18 cellular contexts compared by ENCODE assay signal in the genomic region with DNA sequence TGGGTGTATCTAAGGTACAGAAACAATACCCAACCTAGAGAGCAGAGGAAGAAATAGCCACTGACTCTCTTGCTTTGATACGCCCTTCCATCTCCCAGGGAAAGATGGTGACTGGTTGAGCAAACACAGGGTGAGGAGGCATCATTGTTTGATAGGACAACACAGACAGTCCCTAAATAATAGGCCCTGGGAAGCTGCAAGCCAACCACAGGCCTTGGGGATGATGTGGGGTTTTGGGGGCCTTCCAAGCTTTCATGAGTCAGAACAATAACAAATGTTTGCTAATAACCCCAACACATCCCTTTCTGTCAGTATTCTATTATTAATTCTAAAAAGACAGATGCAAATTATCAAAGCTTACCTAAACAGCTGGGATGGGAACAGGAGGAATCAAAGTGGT. TPM values are rescaled to one million over a fixed set of nuclear protein-coding genes. Genes with fewer than 3 reads are reported as not detected.
A peak's percentile ranks its signal among the peaks of the same experiment; 100 is the strongest.
DNase-seq lines count a peak whose midpoint lies in the region; ATAC-seq, FAIRE-seq and TF ChIP-seq lines count a peak whose summit lies in the region.
"Had no signal": no experiment of that assay in that cellular context is flagged by ENCODE, and none has a peak within 500 bp of the region (broad histone marks: within the 10 kb centered on the region; RNA-seq: fewer than 3 reads in every experiment).

No MANE protein-coding gene starts in this region.

- H2BK120ac ChIP-seq in mesenchymal stem cell (ENCODE audit: low read depth, low read length), result no peak overlapping the region

- H2BK15ac ChIP-seq in mesenchymal stem cell (ENCODE audit: low read depth, poor library complexity, severe bottlenecking), result peak overlapping the region; percentile 54

- 100% methylated on average over 1 of the region's 1 CpG for WGBS in mesenchymal stem cell
- 95% methylated on average over 1 of the region's 1 CpG for WGBS in SK-N-SH (ENCODE audit: low lambda C conversion rate)

- POLR2A ChIA-PET in SK-N-SH (lab: Yijun Ruan, JAX), result interaction anchor here (0.6 kb wide), 1 partner anchor 587 kb away, joined by 4 read pairs; no protein-coding TSS in a partner anchor

- FAIRE-seq in bronchial epithelial cell (lab: Jason Lieb, UNC), result no peak
- FAIRE-seq: endothelial cell of umbilical vein, H1 had no signal

- no peaks in the 10 kb centered on the region for H3K79me2 ChIP-seq in SK-N-SH (ENCODE audit: insufficient read depth)

- H3K27ac ChIP-seq in mesenchymal stem cell (ENCODE audit: low read length, poor library complexity, severe bottlenecking) (no peak overlapping the region), SK-N-SH (ENCODE audit: low read depth in 2 of 2, low read length in 1 of 2) (no peak overlapping the region), upper lobe of right lung (no peak overlapping the region)
- H3K27ac ChIP-seq: cardiac muscle cell had no signal

- CTCF ChIA-PET in SK-N-SH (lab: Yijun Ruan, JAX), result no interaction called here

- H4K20me1 ChIP-seq in SK-N-SH (ENCODE audit: insufficient read depth), result no peaks in the 10 kb centered on the region

- H3K27ac Mint-ChIP-seq in endothelial cell (ENCODE audit: unreplicated experiment), result no peak overlapping the region
- H3K27ac Mint-ChIP-seq: progenitor cell of endocrine pancreas had no signal

- H3K27me3 Mint-ChIP-seq in endothelial cell (ENCODE audit: unreplicated experiment), result no peaks in the 10 kb centered on the region
- H3K27me3 Mint-ChIP-seq: progenitor cell of endocrine pancreas had no signal

- H3F3A ChIP-seq in SK-N-SH (replicated peaks; ENCODE audit: insufficient read depth), result no peaks in the 10 kb centered on the region

- H3K27me3 ChIP-seq in bronchial epithelial cell (ENCODE audit: control insufficient read depth, insufficient read depth, low read length), result no peaks in the 10 kb centered on the region
- H3K27me3 ChIP-seq in mesenchymal stem cell (ENCODE audit: control insufficient read depth in 1 of 2, insufficient read depth in 1 of 2, low read length in 2 of 2), result no peaks in the 10 kb centered on the region
- H3K27me3 ChIP-seq in SK-N-SH (ENCODE audit: insufficient read depth), result 0 out of 2 replicates have a peak, but pooled peaks cover under 1% of the 10 kb centered on the region
- H3K27me3 ChIP-seq in upper lobe of right lung, result no peaks in the 10 kb centered on the region

- H3K9me3 Mint-ChIP-seq in endothelial cell (ENCODE audit: unreplicated experiment), result no peaks in the 10 kb centered on the region

- no peak overlapping the region for H3K18ac ChIP-seq in mesenchymal stem cell (ENCODE audit: low read depth in 1 of 2, low read length in 2 of 2)

- no peaks in the 10 kb centered on the region for H3K9me2 ChIP-seq in SK-N-SH

- no peaks in the 10 kb centered on the region for H3K36me3 Mint-ChIP-seq in endothelial cell (ENCODE audit: low read depth, unreplicated experiment)

- no peak overlapping the region for H4K91ac ChIP-seq in mesenchymal stem cell (ENCODE audit: low read length)

- no peaks in the 10 kb centered on the region for H3K9me3 ChIP-seq in mesenchymal stem cell (ENCODE audit: control insufficient read depth, low read length)
- no peaks in the 10 kb centered on the region for H3K9me3 ChIP-seq in SK-N-SH
- H3K9me3 ChIP-seq in upper lobe of right lung, result no peaks in the 10 kb centered on the region

- H3K36me3 ChIP-seq in bronchial epithelial cell (ENCODE audit: control insufficient read depth, insufficient read depth, low read length) (no peaks in the 10 kb centered on the region), mesenchymal stem cell (ENCODE audit: control insufficient read depth in 1 of 2, insufficient read depth in 2 of 2, low read depth in 1 of 2, low read length in 2 of 2) (no peaks in the 10 kb centered on the region), SK-N-SH (replicated peaks in 1 of 2; ENCODE audit: control insufficient read depth in 1 of 2, insufficient read depth in 2 of 2, low read length in 1 of 2) (peaks cover 0 to 10% of the 10 kb centered on the region in 2 experiments), upper lobe of right lung (peaks cover 8% of the 10 kb centered on the region)
- H3K36me3 ChIP-seq: cardiac muscle cell had no signal

- no peak for TF ChIP-seq EP300 in SK-N-SH (IDR thresholded peaks at IDR 0.05; ENCODE audit: borderline replicate concordance in 1 of 2, low read depth in 1 of 2, low read length in 1 of 2)

- H3K23ac ChIP-seq in mesenchymal stem cell (ENCODE audit: low read length in 2 of 2), result no peak overlapping the region

- H3K9ac ChIP-seq in mesenchymal stem cell (ENCODE audit: low read length) (no peak overlapping the region), SK-N-SH (no peak overlapping the region)

- no peak overlapping the region for H3K4ac ChIP-seq in mesenchymal stem cell (ENCODE audit: low read depth in 1 of 2, low read length in 2 of 2)

- H2AFZ ChIP-seq in mesenchymal stem cell (ENCODE audit: low read depth, low read length), result no peak overlapping the region
- H2AFZ ChIP-seq in SK-N-SH (ENCODE audit: low read depth), result no peak overlapping the region

- no peak overlapping the region for H3K4me2 ChIP-seq in mesenchymal stem cell (ENCODE audit: low read length, poor library complexity, severe bottlenecking)
- H3K4me2 ChIP-seq in SK-N-SH, result no peak overlapping the region

- DNase-seq in AG09309 (ENCODE audit: low read depth) (peak; percentile 23), M059J (ENCODE audit: low read depth) (peak; percentile 69), bronchial epithelial cell (ENCODE audit: low read depth) (peak; percentile 74), mesenchymal stem cell (peak; percentile 28), SK-N-SH (no peak), endothelial cell (ENCODE audit: low spot score) (no peak), upper lobe of right lung (no peak)
- DNase-seq: activated CD4-positive, alpha-beta T cell treated with anti-CD3 and anti-CD28 coated beads, Interleukin-2, amount 50 U/mL, for 4 hours; activated effector memory CD4-positive, alpha-beta T cell treated with Interleukin-2 at 50 U/mL for 16 hours; AML-193; DMS79; stimulated activated CD4-positive, alpha-beta T cell treated with anti-CD3 and anti-CD28 coated beads, Interleukin-1b, Interleukin-23, amount 100 ng/mL, for 48 hours had no signal

- H3K4me1 ChIP-seq in mesenchymal stem cell (ENCODE audit: control insufficient read depth, insufficient read depth, low read depth, low read length) (no peaks in the 10 kb centered on the region), SK-N-SH (ENCODE audit: control insufficient read depth in 1 of 2, insufficient read depth in 2 of 2, low read depth in 1 of 2, low read length in 1 of 2) (peaks cover 0 to 5% of the 10 kb centered on the region in 2 experiments; a peak in 1 of 4 replicates), upper lobe of right lung (no peaks in the 10 kb centered on the region)

- H4K8ac ChIP-seq in mesenchymal stem cell (ENCODE audit: low read length), result no peak overlapping the region

- H2BK5ac ChIP-seq in mesenchymal stem cell (ENCODE audit: low read depth, low read length, poor library complexity, severe bottlenecking), result no peak overlapping the region

- no peak overlapping the region for H3K4me3 Mint-ChIP-seq in endothelial cell (ENCODE audit: unreplicated experiment)

- no peaks in the 10 kb centered on the region for H3K79me1 ChIP-seq in mesenchymal stem cell (replicated peaks; ENCODE audit: low read length, poor library complexity, severe bottlenecking)

- H2AK5ac ChIP-seq in mesenchymal stem cell (ENCODE audit: low read length, severe bottlenecking), result no peak overlapping the region

- H3K14ac ChIP-seq in mesenchymal stem cell (ENCODE audit: low read length in 2 of 2), result no peak overlapping the region

- TF ChIP-seq CTCF in AG09309 (IDR thresholded peaks at IDR 0.05; ENCODE audit: control insufficient read depth, insufficient read depth, low read depth, low read length, missing control alignments) (no peak), bronchial epithelial cell (IDR thresholded peaks at IDR 0.05; ENCODE audit: insufficient read depth, low read length, severe bottlenecking) (no peak), SK-N-SH (IDR thresholded peaks at IDR 0.05) (no peak), endothelial cell (IDR thresholded peaks at IDR 0.05; ENCODE audit: unreplicated experiment) (no peak), upper lobe of right lung (IDR thresholded peaks at IDR 0.05) (no peak)

- H3K4me3 ChIP-seq in AG09309 (ENCODE audit: control insufficient read depth, low read depth, low read length) (no peak overlapping the region), bronchial epithelial cell (ENCODE audit: low read depth, low read length) (no peak overlapping the region), mesenchymal stem cell (ENCODE audit: insufficient read depth in 1 of 2, low read depth in 1 of 2, low read length in 2 of 2) (no peak overlapping the region), SK-N-SH (ENCODE audit: low read depth in 2 of 2, low read length in 1 of 2) (no peak overlapping the region), upper lobe of right lung (no peak overlapping the region)
- H3K4me3 ChIP-seq: cardiac muscle cell had no signal

- intact Hi-C loops in upper lobe of right lung (cut with DNase I), result no loop called here

- no peak for TF ChIP-seq RAD21 in SK-N-SH (IDR thresholded peaks at IDR 0.05; ENCODE audit: low read length)

- no peak for ATAC-seq in GM18870 (IDR thresholded peaks at IDR 0.05; ENCODE audit: unreplicated experiment)
- ATAC-seq in upper lobe of right lung, result no peak
- ATAC-seq: Panc1 had no signal

- no peak overlapping the region for H2BK12ac ChIP-seq in mesenchymal stem cell (ENCODE audit: low read length in 2 of 2)

- H3K4me1 Mint-ChIP-seq in endothelial cell (ENCODE audit: unreplicated experiment), result no peaks in the 10 kb centered on the region

TF ChIP-seq in SK-N-SH, 30 proteins besides CTCF, POLR2A, EP300 and RAD21:
- TF ChIP-seq TCF12 (IDR thresholded peaks at IDR 0.05) (no peak), YY1 (IDR thresholded peaks at IDR 0.05; ENCODE audit: low read depth) (no peak)

RNA-seq across cellular contexts. Expression of a gene that starts 9.8 kb away (rescaled TPM):
- total RNA-seq in M059J (2014; rRNA removed; shearing (Covaris generic)), result 0.34 and 5.0 TPM in 2 replicates
- 10.0 and 14.0 TPM in 2 replicates for total RNA-seq in bronchial epithelial cell
- polyA plus RNA-seq in mesenchymal stem cell (2013, experiment 1 of 2), result 8.2 TPM
- 9.2 TPM for polyA plus RNA-seq in mesenchymal stem cell (2013, experiment 2 of 2)
- 4.9 and 6.5 TPM in 2 replicates for polyA plus RNA-seq in SK-N-SH (2012; rRNA removed)
- 5.1 and 6.4 TPM in 2 replicates for polyA plus RNA-seq in SK-N-SH (2012; cell fraction: cytosol; rRNA removed)
- 2.8 and 3.3 TPM in 2 replicates for polyA plus RNA-seq in SK-N-SH (2012; cell fraction: nucleus; rRNA removed)
- total RNA-seq in endothelial cell (ENCODE audit: unreplicated experiment), result 30.2 TPM
- 43.2 TPM for total RNA-seq in upper lobe of right lung

Comparison
In these comparisons a context has a peak if more than half of its experiments do, and no peak if none do; other contexts are left out.
1. DNase-seq: peak in AG09309 (single experiment), M059J (single experiment), bronchial epithelial cell (single experiment) and mesenchymal stem cell (single experiment); none in SK-N-SH (single experiment), endothelial cell (single experiment) and upper lobe of right lung (single experiment).